ENCODE assay signal across 1 cellular context in the genomic region with DNA sequence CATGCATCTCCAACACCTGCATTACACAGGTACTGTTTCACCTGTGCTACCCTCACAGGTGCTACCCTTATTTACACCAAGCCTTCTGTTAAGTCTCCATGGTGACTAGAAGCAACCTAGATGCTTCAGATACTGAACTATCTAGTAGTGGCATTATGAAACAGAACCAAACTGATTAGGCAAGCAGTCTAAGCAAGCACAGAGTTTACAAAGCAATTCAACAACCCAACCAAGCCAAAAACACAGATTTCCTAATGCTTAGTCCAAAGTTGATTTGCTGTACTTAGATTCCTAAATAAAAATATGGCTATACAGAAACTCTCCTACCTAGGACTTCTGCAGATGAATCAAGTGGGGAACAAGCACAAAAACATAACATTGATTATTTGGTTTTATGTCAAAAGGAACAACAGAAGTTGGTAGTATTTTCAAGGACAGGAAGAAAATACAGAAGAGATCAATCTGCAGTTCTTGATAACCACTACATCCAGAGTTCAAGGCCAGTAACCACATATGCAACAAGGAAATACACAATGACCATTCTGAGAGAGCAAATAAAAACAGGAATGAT.
TF ChIP-seq lines count a peak whose summit lies in the region.

No MANE protein-coding gene starts in this region.

TF ChIP-seq in WTC11, 78 proteins besides CTCF, POLR2A, EP300 and RAD21 (continued from another document):
- TF ChIP-seq, protein P1, sequence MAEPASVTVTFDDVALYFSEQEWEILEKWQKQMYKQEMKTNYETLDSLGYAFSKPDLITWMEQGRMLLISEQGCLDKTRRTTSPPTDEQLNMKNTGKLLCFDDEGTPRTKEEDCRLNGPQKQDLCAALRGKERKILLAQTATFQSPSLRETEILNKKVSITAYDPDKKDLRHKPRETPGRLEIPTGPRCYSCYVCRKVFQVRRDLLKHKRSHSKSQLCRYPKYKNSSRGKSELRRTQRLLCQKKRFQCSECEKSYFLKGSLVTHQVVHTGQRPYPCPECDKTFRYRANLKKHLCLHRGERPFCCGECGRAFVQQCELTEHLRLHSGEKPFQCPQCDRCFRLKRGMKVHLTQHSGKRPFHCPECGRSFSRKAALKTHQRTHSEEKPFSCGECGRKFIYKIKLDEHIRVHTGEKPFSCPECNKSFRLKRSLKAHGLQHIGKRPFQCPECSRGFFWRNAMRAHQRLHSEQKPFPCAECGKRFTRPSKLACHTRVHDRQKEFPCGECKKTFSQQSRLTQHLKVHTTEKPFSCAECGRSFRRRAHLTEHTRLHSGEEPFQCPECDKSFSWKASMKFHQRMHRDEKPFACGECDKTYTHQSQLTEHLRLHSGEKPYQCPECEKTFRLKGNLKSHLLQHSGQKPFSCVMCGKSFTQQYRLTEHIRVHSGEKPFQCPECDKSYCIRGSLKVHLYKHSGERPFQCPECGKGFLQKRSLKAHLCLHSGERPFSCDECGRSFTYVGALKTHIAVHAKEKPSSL (CRISPR knock-in tag; conservative IDR thresholded peaks at IDR 0.05): no peak
- TF ChIP-seq, protein P2, sequence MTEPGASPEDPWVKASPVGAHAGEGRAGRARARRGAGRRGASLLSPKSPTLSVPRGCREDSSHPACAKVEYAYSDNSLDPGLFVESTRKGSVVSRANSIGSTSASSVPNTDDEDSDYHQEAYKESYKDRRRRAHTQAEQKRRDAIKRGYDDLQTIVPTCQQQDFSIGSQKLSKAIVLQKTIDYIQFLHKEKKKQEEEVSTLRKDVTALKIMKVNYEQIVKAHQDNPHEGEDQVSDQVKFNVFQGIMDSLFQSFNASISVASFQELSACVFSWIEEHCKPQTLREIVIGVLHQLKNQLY (CRISPR knock-in tag; IDR thresholded peaks at IDR 0.05): no peak
- TF ChIP-seq, protein P3, sequence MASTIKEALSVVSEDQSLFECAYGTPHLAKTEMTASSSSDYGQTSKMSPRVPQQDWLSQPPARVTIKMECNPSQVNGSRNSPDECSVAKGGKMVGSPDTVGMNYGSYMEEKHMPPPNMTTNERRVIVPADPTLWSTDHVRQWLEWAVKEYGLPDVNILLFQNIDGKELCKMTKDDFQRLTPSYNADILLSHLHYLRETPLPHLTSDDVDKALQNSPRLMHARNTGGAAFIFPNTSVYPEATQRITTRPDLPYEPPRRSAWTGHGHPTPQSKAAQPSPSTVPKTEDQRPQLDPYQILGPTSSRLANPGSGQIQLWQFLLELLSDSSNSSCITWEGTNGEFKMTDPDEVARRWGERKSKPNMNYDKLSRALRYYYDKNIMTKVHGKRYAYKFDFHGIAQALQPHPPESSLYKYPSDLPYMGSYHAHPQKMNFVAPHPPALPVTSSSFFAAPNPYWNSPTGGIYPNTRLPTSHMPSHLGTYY (CRISPR knock-in tag; IDR thresholded peaks at IDR 0.05): no peak
- TF ChIP-seq SP1 (CRISPR knock-in tag; conservative IDR thresholded peaks at IDR 0.05) (no peak), TCF7 (CRISPR knock-in tag; IDR thresholded peaks at IDR 0.05; ENCODE audit: low read depth) (no peak), SMAD4 (CRISPR knock-in tag; IDR thresholded peaks at IDR 0.05) (no peak), ZNF423 (CRISPR knock-in tag; IDR thresholded peaks at IDR 0.05) (no peak), ZNF219 (CRISPR knock-in tag; IDR thresholded peaks at IDR 0.05; ENCODE audit: borderline replicate concordance) (no peak), SOX15 (CRISPR knock-in tag; IDR thresholded peaks at IDR 0.05) (no peak), KAT7 (CRISPR knock-in tag; IDR thresholded peaks at IDR 0.05; ENCODE audit: borderline replicate concordance) (no peak), ZNF232 (CRISPR knock-in tag; IDR thresholded peaks at IDR 0.05) (no peak)
- TF ChIP-seq, protein P4, sequence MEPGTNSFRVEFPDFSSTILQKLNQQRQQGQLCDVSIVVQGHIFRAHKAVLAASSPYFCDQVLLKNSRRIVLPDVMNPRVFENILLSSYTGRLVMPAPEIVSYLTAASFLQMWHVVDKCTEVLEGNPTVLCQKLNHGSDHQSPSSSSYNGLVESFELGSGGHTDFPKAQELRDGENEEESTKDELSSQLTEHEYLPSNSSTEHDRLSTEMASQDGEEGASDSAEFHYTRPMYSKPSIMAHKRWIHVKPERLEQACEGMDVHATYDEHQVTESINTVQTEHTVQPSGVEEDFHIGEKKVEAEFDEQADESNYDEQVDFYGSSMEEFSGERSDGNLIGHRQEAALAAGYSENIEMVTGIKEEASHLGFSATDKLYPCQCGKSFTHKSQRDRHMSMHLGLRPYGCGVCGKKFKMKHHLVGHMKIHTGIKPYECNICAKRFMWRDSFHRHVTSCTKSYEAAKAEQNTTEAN (CRISPR knock-in tag; IDR thresholded peaks at IDR 0.05): no peak
- TF ChIP-seq, protein P5, sequence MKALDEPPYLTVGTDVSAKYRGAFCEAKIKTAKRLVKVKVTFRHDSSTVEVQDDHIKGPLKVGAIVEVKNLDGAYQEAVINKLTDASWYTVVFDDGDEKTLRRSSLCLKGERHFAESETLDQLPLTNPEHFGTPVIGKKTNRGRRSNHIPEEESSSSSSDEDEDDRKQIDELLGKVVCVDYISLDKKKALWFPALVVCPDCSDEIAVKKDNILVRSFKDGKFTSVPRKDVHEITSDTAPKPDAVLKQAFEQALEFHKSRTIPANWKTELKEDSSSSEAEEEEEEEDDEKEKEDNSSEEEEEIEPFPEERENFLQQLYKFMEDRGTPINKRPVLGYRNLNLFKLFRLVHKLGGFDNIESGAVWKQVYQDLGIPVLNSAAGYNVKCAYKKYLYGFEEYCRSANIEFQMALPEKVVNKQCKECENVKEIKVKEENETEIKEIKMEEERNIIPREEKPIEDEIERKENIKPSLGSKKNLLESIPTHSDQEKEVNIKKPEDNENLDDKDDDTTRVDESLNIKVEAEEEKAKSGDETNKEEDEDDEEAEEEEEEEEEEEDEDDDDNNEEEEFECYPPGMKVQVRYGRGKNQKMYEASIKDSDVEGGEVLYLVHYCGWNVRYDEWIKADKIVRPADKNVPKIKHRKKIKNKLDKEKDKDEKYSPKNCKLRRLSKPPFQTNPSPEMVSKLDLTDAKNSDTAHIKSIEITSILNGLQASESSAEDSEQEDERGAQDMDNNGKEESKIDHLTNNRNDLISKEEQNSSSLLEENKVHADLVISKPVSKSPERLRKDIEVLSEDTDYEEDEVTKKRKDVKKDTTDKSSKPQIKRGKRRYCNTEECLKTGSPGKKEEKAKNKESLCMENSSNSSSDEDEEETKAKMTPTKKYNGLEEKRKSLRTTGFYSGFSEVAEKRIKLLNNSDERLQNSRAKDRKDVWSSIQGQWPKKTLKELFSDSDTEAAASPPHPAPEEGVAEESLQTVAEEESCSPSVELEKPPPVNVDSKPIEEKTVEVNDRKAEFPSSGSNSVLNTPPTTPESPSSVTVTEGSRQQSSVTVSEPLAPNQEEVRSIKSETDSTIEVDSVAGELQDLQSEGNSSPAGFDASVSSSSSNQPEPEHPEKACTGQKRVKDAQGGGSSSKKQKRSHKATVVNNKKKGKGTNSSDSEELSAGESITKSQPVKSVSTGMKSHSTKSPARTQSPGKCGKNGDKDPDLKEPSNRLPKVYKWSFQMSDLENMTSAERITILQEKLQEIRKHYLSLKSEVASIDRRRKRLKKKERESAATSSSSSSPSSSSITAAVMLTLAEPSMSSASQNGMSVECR (CRISPR knock-in tag; IDR thresholded peaks at IDR 0.05; ENCODE audit: borderline replicate concordance): no peak
- TF ChIP-seq, protein P6, sequence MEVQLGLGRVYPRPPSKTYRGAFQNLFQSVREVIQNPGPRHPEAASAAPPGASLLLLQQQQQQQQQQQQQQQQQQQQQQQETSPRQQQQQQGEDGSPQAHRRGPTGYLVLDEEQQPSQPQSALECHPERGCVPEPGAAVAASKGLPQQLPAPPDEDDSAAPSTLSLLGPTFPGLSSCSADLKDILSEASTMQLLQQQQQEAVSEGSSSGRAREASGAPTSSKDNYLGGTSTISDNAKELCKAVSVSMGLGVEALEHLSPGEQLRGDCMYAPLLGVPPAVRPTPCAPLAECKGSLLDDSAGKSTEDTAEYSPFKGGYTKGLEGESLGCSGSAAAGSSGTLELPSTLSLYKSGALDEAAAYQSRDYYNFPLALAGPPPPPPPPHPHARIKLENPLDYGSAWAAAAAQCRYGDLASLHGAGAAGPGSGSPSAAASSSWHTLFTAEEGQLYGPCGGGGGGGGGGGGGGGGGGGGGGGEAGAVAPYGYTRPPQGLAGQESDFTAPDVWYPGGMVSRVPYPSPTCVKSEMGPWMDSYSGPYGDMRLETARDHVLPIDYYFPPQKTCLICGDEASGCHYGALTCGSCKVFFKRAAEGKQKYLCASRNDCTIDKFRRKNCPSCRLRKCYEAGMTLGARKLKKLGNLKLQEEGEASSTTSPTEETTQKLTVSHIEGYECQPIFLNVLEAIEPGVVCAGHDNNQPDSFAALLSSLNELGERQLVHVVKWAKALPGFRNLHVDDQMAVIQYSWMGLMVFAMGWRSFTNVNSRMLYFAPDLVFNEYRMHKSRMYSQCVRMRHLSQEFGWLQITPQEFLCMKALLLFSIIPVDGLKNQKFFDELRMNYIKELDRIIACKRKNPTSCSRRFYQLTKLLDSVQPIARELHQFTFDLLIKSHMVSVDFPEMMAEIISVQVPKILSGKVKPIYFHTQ (CRISPR knock-in tag; IDR thresholded peaks at IDR 0.05): no peak
- TF ChIP-seq, protein P7, sequence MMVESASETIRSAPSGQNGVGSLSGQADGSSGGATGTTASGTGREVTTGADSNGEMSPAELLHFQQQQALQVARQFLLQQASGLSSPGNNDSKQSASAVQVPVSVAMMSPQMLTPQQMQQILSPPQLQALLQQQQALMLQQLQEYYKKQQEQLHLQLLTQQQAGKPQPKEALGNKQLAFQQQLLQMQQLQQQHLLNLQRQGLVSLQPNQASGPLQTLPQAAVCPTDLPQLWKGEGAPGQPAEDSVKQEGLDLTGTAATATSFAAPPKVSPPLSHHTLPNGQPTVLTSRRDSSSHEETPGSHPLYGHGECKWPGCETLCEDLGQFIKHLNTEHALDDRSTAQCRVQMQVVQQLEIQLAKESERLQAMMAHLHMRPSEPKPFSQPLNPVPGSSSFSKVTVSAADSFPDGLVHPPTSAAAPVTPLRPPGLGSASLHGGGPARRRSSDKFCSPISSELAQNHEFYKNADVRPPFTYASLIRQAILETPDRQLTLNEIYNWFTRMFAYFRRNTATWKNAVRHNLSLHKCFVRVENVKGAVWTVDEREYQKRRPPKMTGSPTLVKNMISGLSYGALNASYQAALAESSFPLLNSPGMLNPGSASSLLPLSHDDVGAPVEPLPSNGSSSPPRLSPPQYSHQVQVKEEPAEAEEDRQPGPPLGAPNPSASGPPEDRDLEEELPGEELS (CRISPR knock-in tag; IDR thresholded peaks at IDR 0.05): no peak
